ENCODE assay signal across 16 cellular contexts in genomic region chr12:12993367-12993766, GRCh38. TPM values are rescaled to one million over a fixed set of nuclear protein-coding genes. Genes with fewer than 3 reads are reported as not detected.
DNase-seq lines count a peak whose midpoint lies in the region; ATAC-seq, FAIRE-seq and TF ChIP-seq lines count a peak whose summit lies in the region.
"Had no signal": no experiment of that assay in that cellular context is flagged by ENCODE, and none has a peak within 500 bp of the region (broad histone marks: within the 10 kb centered on the region; RNA-seq: fewer than 3 reads in every experiment).

No MANE protein-coding gene starts in this region.

- H3K4me1 ChIP-seq in right atrium auricular region = peaks cover 0 to 29% of the 10 kb centered on the region in 2 donors
- H3K4me1 ChIP-seq in heart right ventricle = peaks cover 2 to 50% (median 26%) of the 10 kb centered on the region in 9 donors
- peaks cover 11 to 24% (median 17%) of the 10 kb centered on the region in 4 experiments; a peak in 4 of 7 replicates for H3K4me1 ChIP-seq in H1 (replicated peaks in 1 of 4; ENCODE audit: control insufficient read depth in 3 of 4, insufficient read depth in 4 of 4, low read length in 3 of 4)
- peaks cover 12 to 13% of the 10 kb centered on the region in 2 experiments for H3K4me1 ChIP-seq in neutrophil (ENCODE audit: control insufficient read depth in 1 of 2, insufficient read depth in 1 of 2, low read depth in 1 of 2, low read length in 1 of 2)

- H3K36me3 Mint-ChIP-seq in activated T-helper 1 cell treated with anti-CD3 and anti-CD28 coated beads, Interleukin-12 subunit alpha, Interleukin-12 subunit beta, Interleukin-2, Interleukin-4 antibody, amounts not matched to agents 30 ng/mL and 10 ng/mL and 1 ng/mL, durations not matched to agents 14 hours and 24 hours and 36 hours (ENCODE audit: low read depth) = no peaks in the 10 kb centered on the region

- H2BK5ac ChIP-seq in H1 (ENCODE audit: low read depth, low read length) = no peak overlapping the region

- H3K4me3 ChIP-seq in right atrium auricular region (no peak overlapping the region), heart right ventricle (peak overlapping the region in 1 of 10 donors; percentile 34), H1 (ENCODE audit: extremely low read depth in 1 of 4, insufficient read depth in 2 of 4, low read depth in 3 of 4, low read length in 4 of 4) (no peak overlapping the region), neutrophil (ENCODE audit: low read depth in 1 of 2, low read length in 1 of 2) (peak overlapping the region; percentile 33 to 42)

- no peaks in the 10 kb centered on the region for H3K9me3 Mint-ChIP-seq in activated T-helper 1 cell treated with anti-CD3 and anti-CD28 coated beads, Interleukin-12 subunit alpha, Interleukin-12 subunit beta, Interleukin-2, Interleukin-4 antibody, amounts not matched to agents 30 ng/mL and 10 ng/mL and 1 ng/mL, durations not matched to agents 14 hours and 24 hours and 36 hours
- H3K9me3 Mint-ChIP-seq: activated CD4-positive, alpha-beta memory T cell treated with anti-CD3 and anti-CD28 coated beads, Interleukin-2, amount 10 ng/mL, durations not matched to agents 7 days and 5 days; CD4-positive, CD25-positive, alpha-beta regulatory T cell had no signal

- no peak for ATAC-seq in heart right ventricle
- ATAC-seq in HG03108 (IDR thresholded peaks at IDR 0.05; ENCODE audit: unreplicated experiment) = no peak
- ATAC-seq in HG03432 (IDR thresholded peaks at IDR 0.05; ENCODE audit: unreplicated experiment) = no peak

- no peak overlapping the region for H3K56ac ChIP-seq in H1 (replicated peaks; ENCODE audit: insufficient read length, low read depth, low read length)

- peaks cover 2% of the 10 kb centered on the region for H3K27me3 Mint-ChIP-seq in activated T-helper 1 cell treated with anti-CD3 and anti-CD28 coated beads, Interleukin-12 subunit alpha, Interleukin-12 subunit beta, Interleukin-2, Interleukin-4 antibody, amounts not matched to agents 30 ng/mL and 10 ng/mL and 1 ng/mL, durations not matched to agents 14 hours and 24 hours and 36 hours (ENCODE audit: insufficient read depth)
- H3K27me3 Mint-ChIP-seq: activated CD4-positive, alpha-beta memory T cell treated with anti-CD3 and anti-CD28 coated beads, Interleukin-2, amount 10 ng/mL, durations not matched to agents 7 days and 5 days; CD4-positive, CD25-positive, alpha-beta regulatory T cell had no signal

- H3K9ac ChIP-seq in H1 (replicated peaks in 1 of 4; ENCODE audit: extremely low read depth in 1 of 4, low read depth in 3 of 4, low read length in 3 of 4) = no peak overlapping the region

- H3K27ac ChIP-seq in right atrium auricular region (peak overlapping the region; percentile 17 to 69), heart right ventricle (peak overlapping the region in 2 of 10 donors; percentile 9 to 85), H1 (ENCODE audit: low read depth, low read length) (no peak overlapping the region), neutrophil (peak overlapping the region; percentile 71)

- no peak overlapping the region for H4K8ac ChIP-seq in H1 (ENCODE audit: extremely low read depth, insufficient read depth, low read length)

- no peak overlapping the region for H3K27ac Mint-ChIP-seq in activated T-helper 1 cell treated with anti-CD3 and anti-CD28 coated beads, Interleukin-12 subunit alpha, Interleukin-12 subunit beta, Interleukin-2, Interleukin-4 antibody, amounts not matched to agents 30 ng/mL and 10 ng/mL and 1 ng/mL, durations not matched to agents 14 hours and 24 hours and 36 hours
- H3K27ac Mint-ChIP-seq: activated CD4-positive, alpha-beta memory T cell treated with anti-CD3 and anti-CD28 coated beads, Interleukin-2, amount 10 ng/mL, durations not matched to agents 7 days and 5 days had no signal

- FAIRE-seq in H1 (lab: Jason Lieb, UNC) = no peak
- FAIRE-seq: GM19239 had no signal

- intact Hi-C loops in heart right ventricle (cut with DNase I) = no loop called here
- intact Hi-C loops in activated T-helper 1 cell treated with anti-CD3 and anti-CD28 coated beads, Interleukin-12 subunit alpha, Interleukin-12 subunit beta, Interleukin-2, Interleukin-4 antibody, amounts not matched to agents 30 ng/mL and 10 ng/mL and 1 ng/mL, durations not matched to agents 14 hours and 24 hours and 36 hours (cut with micrococcal nuclease) = no loop called here

- peaks cover 2 to 3% of the 10 kb centered on the region in 2 experiments for H4K20me1 ChIP-seq in H1 (replicated peaks in 1 of 2; ENCODE audit: control insufficient read depth in 1 of 2, insufficient read depth in 2 of 2, low read length in 2 of 2)

- H3K79me2 ChIP-seq in H1 (ENCODE audit: control insufficient read depth in 1 of 2, insufficient read depth in 2 of 2, low read length in 2 of 2) = peaks cover 0 to 32% of the 10 kb centered on the region in 2 experiments; a peak in 2 of 4 replicates

- H3K36me3 ChIP-seq in right atrium auricular region (peaks cover 9% of the 10 kb centered on the region), heart right ventricle (peaks cover 0 to 20% (median 8%) of the 10 kb centered on the region in 9 donors), H1 (ENCODE audit: control insufficient read depth in 2 of 4, insufficient read depth in 4 of 4, low read length in 3 of 4) (peaks cover 4 to 8% (median 6%) of the 10 kb centered on the region in 4 experiments; a peak in 4 of 8 replicates), neutrophil (peaks cover 8% of the 10 kb centered on the region)

- CTCF ChIA-PET in H1 (lab: Charles Lee; ENCODE audit: partially characterized antibody) = interaction anchor here (1.6 to 2.0 kb wide), 3 partner anchors 9 to 77 kb away, joined by 3 to 8 read pairs (median 6); no protein-coding TSS in a partner anchor

- no peak for TF ChIP-seq POLR2A in H1 (IDR thresholded peaks at IDR 0.05; ENCODE audit: control extremely low read depth in 1 of 2, low read depth in 2 of 2, low read length in 2 of 2)

- no peaks in the 10 kb centered on the region for H3K23me2 ChIP-seq in H1 (ENCODE audit: low read depth, low read length)

- no peaks in the 10 kb centered on the region; the same call in 1 of the 2 replicates for H3K79me1 ChIP-seq in H1 (ENCODE audit: low read depth, low read length)

- H3K4me3 Mint-ChIP-seq in activated T-helper 1 cell treated with anti-CD3 and anti-CD28 coated beads, Interleukin-12 subunit alpha, Interleukin-12 subunit beta, Interleukin-2, Interleukin-4 antibody, amounts not matched to agents 30 ng/mL and 10 ng/mL and 1 ng/mL, durations not matched to agents 14 hours and 24 hours and 36 hours = no peak overlapping the region
- H3K4me3 Mint-ChIP-seq: activated CD4-positive, alpha-beta memory T cell treated with anti-CD3 and anti-CD28 coated beads, Interleukin-2, amount 10 ng/mL, durations not matched to agents 7 days and 5 days had no signal

- DNase-seq in right atrium auricular region (ENCODE audit: low spot score) = no peak
- no peak for DNase-seq in heart right ventricle
- DNase-seq in H1 (ENCODE audit: low read depth in 1 of 2, low spot score in 2 of 2) = no peak
- DNase-seq in activated T-helper 1 cell treated with anti-CD3 and anti-CD28 coated beads, Interleukin-12 subunit alpha, Interleukin-12 subunit beta, Interleukin-2, Interleukin-4 antibody, amounts not matched to agents 30 ng/mL and 10 ng/mL and 1 ng/mL, durations not matched to agents 14 hours and 24 hours and 36 hours (ENCODE audit: low spot score) = no peak
- DNase-seq in cortex of kidney (lab: John Stamatoyannopoulos, UW) = no peak
- DNase-seq: activated CD4-positive, alpha-beta memory T cell treated with anti-CD3 and anti-CD28 coated beads, Interleukin-2, amount 10 ng/mL, durations not matched to agents 7 days and 5 days; amniotic stem cell; CD4-positive, CD25-positive, alpha-beta regulatory T cell; MG63; NCI-H345 had no signal

- peak overlapping the region; percentile 43 for H2BK120ac ChIP-seq in H1 (replicated peaks; ENCODE audit: low read depth, low read length)

- TF ChIP-seq RAD21 in H1 (IDR thresholded peaks at IDR 0.05 in 1 of 2, conservative IDR thresholded peaks at IDR 0.05 in 1 of 2; ENCODE audit: low read depth in 2 of 2, low read length in 2 of 2) = no peak

- no peak overlapping the region for H4K91ac ChIP-seq in H1 (replicated peaks; ENCODE audit: insufficient read length, low read length)

- peaks cover 27% of the 10 kb centered on the region for H3K4me1 Mint-ChIP-seq in activated T-helper 1 cell treated with anti-CD3 and anti-CD28 coated beads, Interleukin-12 subunit alpha, Interleukin-12 subunit beta, Interleukin-2, Interleukin-4 antibody, amounts not matched to agents 30 ng/mL and 10 ng/mL and 1 ng/mL, durations not matched to agents 14 hours and 24 hours and 36 hours (ENCODE audit: low read depth)

- no peak overlapping the region for H4K5ac ChIP-seq in H1 (ENCODE audit: insufficient read length, low read depth, low read length)

- no peak overlapping the region for H3K14ac ChIP-seq in H1 (ENCODE audit: insufficient read length)

- H3K9me3 ChIP-seq in right atrium auricular region (no peaks in the 10 kb centered on the region), heart right ventricle (no peaks in the 10 kb centered on the region), H1 (ENCODE audit: insufficient read depth in 2 of 2, low read depth in 1 of 2, low read length in 1 of 2) (no peaks in the 10 kb centered on the region), neutrophil (no peaks in the 10 kb centered on the region)
- H3K9me3 ChIP-seq: MG63 had no signal

- H3K27me3 ChIP-seq in right atrium auricular region = no peaks in the 10 kb centered on the region
- no peaks in the 10 kb centered on the region for H3K27me3 ChIP-seq in heart right ventricle
- no peaks in the 10 kb centered on the region for H3K27me3 ChIP-seq in H1 (replicated peaks in 1 of 4; ENCODE audit: control insufficient read depth in 3 of 4, extremely low read depth in 1 of 4, insufficient read depth in 3 of 4, low read length in 3 of 4)
- H3K27me3 ChIP-seq in neutrophil = no peaks in the 10 kb centered on the region
- H3K27me3 ChIP-seq: MG63 had no signal

- 94 to 98% methylated on average over 4 of the region's 4 CpGs for WGBS in heart right ventricle, 2 donors
- WGBS in H1 (ENCODE audit: extremely low coverage in 1 of 2, insufficient coverage in 1 of 2, insufficient read length in 1 of 2, insufficient replicate concordance in 2 of 2, low coverage in 1 of 2, low lambda C conversion rate in 2 of 2, missing lambda C conversion rate in 1 of 2), 2 experiments = 91% methylated on average over 4 of the region's 4 CpGs; no CpG with 5 or more reads in 1 of the 2 experiments

- H2BK15ac ChIP-seq in H1 (ENCODE audit: low read length) = no peak overlapping the region

- no peak overlapping the region for H2AK5ac ChIP-seq in H1 (ENCODE audit: low read depth, low read length)

- H3K4ac ChIP-seq in H1 (replicated peaks; ENCODE audit: insufficient read length, low read depth, low read length) = no peak overlapping the region

- TF ChIP-seq EP300 in H1 (IDR thresholded peaks at IDR 0.05; ENCODE audit: borderline replicate concordance in 1 of 2, low read depth in 2 of 2, low read length in 2 of 2) = no peak

- POLR2A ChIA-PET in H1 (lab: Charles Lee; ENCODE audit: partially characterized antibody) = interaction anchor here (1.5 kb wide), 1 partner anchor 10 kb away, joined by 3 read pairs; no protein-coding TSS in a partner anchor

- H2BK20ac ChIP-seq in H1 (ENCODE audit: low read length) = no peak overlapping the region

- H3K18ac ChIP-seq in H1 (ENCODE audit: extremely low read depth, low read length) = no peak overlapping the region

- no peak for TF ChIP-seq CTCF in right atrium auricular region (IDR thresholded peaks at IDR 0.05)
- TF ChIP-seq CTCF in heart right ventricle (IDR thresholded peaks at IDR 0.05) = no peak
- no peak for TF ChIP-seq CTCF in H1 (IDR thresholded peaks at IDR 0.05; ENCODE audit: control extremely low read depth in 1 of 3, insufficient read depth in 1 of 3, low read depth in 1 of 3, low read length in 3 of 3)
- TF ChIP-seq CTCF in neutrophil (IDR thresholded peaks at IDR 0.05) = no peak

- no peak overlapping the region for H2AFZ ChIP-seq in H1 (ENCODE audit: low read length)

- no peak overlapping the region for H2BK12ac ChIP-seq in H1 (ENCODE audit: low read depth, low read length)

- no peak overlapping the region for H3K23ac ChIP-seq in H1 (ENCODE audit: insufficient read length)

- H3K4me2 ChIP-seq in H1 (ENCODE audit: insufficient read depth in 1 of 2, low read depth in 2 of 2, low read length in 2 of 2) = no peak overlapping the region

RNA-seq across cellular contexts. Expression of gene HEBP1, which starts 6.7 kb away (rescaled TPM):
- total RNA-seq in right atrium auricular region (10 to 100 TPM; 29.4 to 30.0 TPM), heart right ventricle (10 to 100 TPM; 45.2 to 71.4 (median 51.4) TPM)
- polyA plus RNA-seq in heart right ventricle (10 to 100 TPM; 23.7 to 72.0 TPM), H1 (2011; rRNA removed) (28.1 and 30.8 TPM in 2 replicates)
- 51.6 and 56.1 TPM in 2 replicates for total RNA-seq in H1 (2021; fragmentation: NEBNext Ultra II Directional; extraction: Animal tissue kit (Norgen Biotek cat#: 25700))
- 27.7 TPM for polyA plus RNA-seq in H1 (2011; cell fraction: cytosol; rRNA removed)
- 25.7 TPM for polyA plus RNA-seq in H1 (2011; cell fraction: nucleus; rRNA removed)
- polyA plus RNA-seq in H1 (2012, experiment 1 of 2) = 45.5 to 73.0 TPM (median 63.5 TPM) in 4 replicates
- 50.7 TPM for polyA plus RNA-seq in H1 (2012, experiment 2 of 2)
- polyA plus RNA-seq in H1 (2013, experiment 1 of 2) = 47.7 TPM
- polyA plus RNA-seq in H1 (2013, experiment 2 of 2) = 46.0 TPM
- 33.4 and 45.6 TPM in 2 replicates for polyA minus RNA-seq in H1 (2011; rRNA and poly(A)+ RNA removed)
- polyA minus RNA-seq in H1 (2011; cell fraction: cytosol; rRNA and poly(A)+ RNA removed) = 35.2 TPM
- polyA minus RNA-seq in H1 (2011; cell fraction: nucleus; rRNA and poly(A)+ RNA removed) = 19.9 TPM
- 9.5 and 11.3 TPM in 2 replicates for total RNA-seq in activated T-helper 1 cell treated with anti-CD3 and anti-CD28 coated beads, Interleukin-12 subunit alpha, Interleukin-12 subunit beta, Interleukin-2, Interleukin-4 antibody, amounts not matched to agents 30 ng/mL and 10 ng/mL and 1 ng/mL, durations not matched to agents 14 hours and 24 hours and 36 hours

RNA-seq across cellular contexts. Expression of gene GPRC5D, which starts 41.4 kb away (rescaled TPM):
- total RNA-seq in right atrium auricular region (not detected), heart right ventricle (not detected)
- polyA plus RNA-seq in heart right ventricle (under 1 TPM in 1 of 2 donors, not detected in 1; 0.04 TPM), H1 (2011; rRNA removed) (0.45 and 0.60 TPM in 2 replicates)
- not detected in 2 replicates for total RNA-seq in H1 (2021; fragmentation: NEBNext Ultra II Directional; extraction: Animal tissue kit (Norgen Biotek cat#: 25700))
- 0.10 TPM for polyA plus RNA-seq in H1 (2011; cell fraction: cytosol; rRNA removed)
- polyA plus RNA-seq in H1 (2011; cell fraction: nucleus; rRNA removed) = 0.47 TPM
- 0.41 TPM in 1 of 4 replicates, not detected in the others for polyA plus RNA-seq in H1 (2012, experiment 1 of 2)
- polyA plus RNA-seq in H1 (2012, experiment 2 of 2) = not detected
- polyA plus RNA-seq in H1 (2013, experiment 1 of 2) = not detected
- polyA plus RNA-seq in H1 (2013, experiment 2 of 2) = not detected
- polyA minus RNA-seq in H1 (2011; rRNA and poly(A)+ RNA removed) = 0.83 and 2.2 TPM in 2 replicates
- polyA minus RNA-seq in H1 (2011; cell fraction: cytosol; rRNA and poly(A)+ RNA removed) = not detected
- not detected for polyA minus RNA-seq in H1 (2011; cell fraction: nucleus; rRNA and poly(A)+ RNA removed)
- total RNA-seq in activated T-helper 1 cell treated with anti-CD3 and anti-CD28 coated beads, Interleukin-12 subunit alpha, Interleukin-12 subunit beta, Interleukin-2, Interleukin-4 antibody, amounts not matched to agents 30 ng/mL and 10 ng/mL and 1 ng/mL, durations not matched to agents 14 hours and 24 hours and 36 hours = not detected in 2 replicates
- total RNA-seq: CD4-positive, CD25-positive, alpha-beta regulatory T cell; G401 had no signal
- polyA plus RNA-seq: neural cell had no signal

RNA-seq across cellular contexts. Expression of gene FAM234B, which starts 50.8 kb away (rescaled TPM):
- total RNA-seq in right atrium auricular region = 1 to 10 TPM; 1.7 to 4.6 TPM
- total RNA-seq in heart right ventricle = 1 to 10 TPM; 1.4 to 3.6 (median 2.5) TPM
- polyA plus RNA-seq in heart right ventricle = 1 to 10 TPM in 1 of 2 donors, under 1 TPM in 1; 0.59 to 1.1 TPM
- total RNA-seq in H1 (2021; fragmentation: NEBNext Ultra II Directional; extraction: Animal tissue kit (Norgen Biotek cat#: 25700)) = 26.1 and 29.1 TPM in 2 replicates
- polyA plus RNA-seq in H1 (2011; rRNA removed) = 10.6 and 12.5 TPM in 2 replicates
- polyA plus RNA-seq in H1 (2011; cell fraction: cytosol; rRNA removed) = 14.3 TPM
- 14.0 TPM for polyA plus RNA-seq in H1 (2011; cell fraction: nucleus; rRNA removed)
- polyA plus RNA-seq in H1 (2012, experiment 1 of 2) = 17.3 to 20.9 TPM (median 20.0 TPM) in 4 replicates
- 3.6 TPM for polyA plus RNA-seq in H1 (2012, experiment 2 of 2)
- 23.6 TPM for polyA plus RNA-seq in H1 (2013, experiment 1 of 2)
- polyA plus RNA-seq in H1 (2013, experiment 2 of 2) = 21.9 TPM
- 72.0 and 78.7 TPM in 2 replicates for polyA minus RNA-seq in H1 (2011; rRNA and poly(A)+ RNA removed)
- 24.0 TPM for polyA minus RNA-seq in H1 (2011; cell fraction: cytosol; rRNA and poly(A)+ RNA removed)
- polyA minus RNA-seq in H1 (2011; cell fraction: nucleus; rRNA and poly(A)+ RNA removed) = 35.1 TPM
- total RNA-seq in activated T-helper 1 cell treated with anti-CD3 and anti-CD28 coated beads, Interleukin-12 subunit alpha, Interleukin-12 subunit beta, Interleukin-2, Interleukin-4 antibody, amounts not matched to agents 30 ng/mL and 10 ng/mL and 1 ng/mL, durations not matched to agents 14 hours and 24 hours and 36 hours = 6.0 and 6.6 TPM in 2 replicates

Comparison
In these comparisons a context has a peak if more than half of its experiments do, and no peak if none do; other contexts are left out.
1. H3K4me3 ChIP-seq: peak in neutrophil (2 of 2); none in right atrium auricular region (0 of 2) and H1 (0 of 4).